In the genomic region with DNA sequence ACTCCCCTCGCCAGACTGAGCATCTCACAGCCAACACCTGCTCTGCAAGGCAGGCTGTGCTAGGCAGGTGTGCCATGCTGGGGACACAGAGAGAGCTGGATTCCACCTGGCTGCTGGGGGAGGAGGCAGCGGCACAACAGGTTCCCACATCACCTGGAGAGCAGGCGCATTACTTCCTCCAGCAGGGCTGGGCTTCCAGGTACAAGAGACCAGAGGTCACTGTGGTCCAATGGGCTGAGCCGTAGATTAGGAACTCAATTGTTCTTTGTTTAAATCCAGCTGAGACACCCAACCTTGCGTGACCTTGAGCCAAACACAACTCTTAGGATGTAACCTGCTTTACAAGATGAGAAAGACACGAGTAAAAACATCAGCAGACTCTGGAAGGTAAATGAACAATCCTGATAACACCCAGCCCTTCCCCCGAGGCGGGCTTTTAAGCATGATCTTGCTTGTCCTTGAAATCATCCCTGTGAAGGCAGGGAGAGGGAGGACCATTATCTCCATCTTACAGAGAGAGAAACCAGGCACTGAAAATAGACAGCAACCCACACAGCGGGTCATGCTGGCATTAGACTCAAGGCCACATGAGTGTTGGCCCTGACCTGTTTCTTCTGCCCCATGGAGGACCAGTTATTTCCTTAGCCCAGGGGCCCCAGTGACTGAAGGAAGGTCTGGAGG, we compare ENCODE assay signal across 11 cellular contexts.
DNase-seq lines count a peak whose midpoint lies in the region; ATAC-seq lines count a peak whose summit lies in the region.
"Had no signal": no experiment of that assay in that cellular context is flagged by ENCODE, and none has a peak within 500 bp of the region (broad histone marks: within the 10 kb centered on the region; RNA-seq: fewer than 3 reads in every experiment).

No MANE protein-coding gene starts in this region.

- ATAC-seq in esophagus mucosa (peak; percentile 81), GM19035 (IDR thresholded peaks at IDR 0.05; ENCODE audit: unreplicated experiment) (no peak)
- ATAC-seq in activated CD4-positive, CD25-positive, alpha-beta regulatory T cell treated with anti-CD3 and anti-CD28 coated beads, Interleukin-2, amount 50 U/mL, for 24 hours, result no peak

- DNase-seq in NCI-H1417 (lab: John Stamatoyannopoulos, UW) (peak; percentile 49 to 81 (median 63)), NCI-H1417 treated with DMSO at 0.1 percent for 48 hours (lab: John Stamatoyannopoulos, UW) (no peak), NCI-H510A (lab: John Stamatoyannopoulos, UW) (peak; percentile 78), GM19238 (ENCODE audit: insufficient read length, low spot score) (no peak)
- DNase-seq: 8988T; effector CD8-positive, alpha-beta T cell had no signal

- peak overlapping the region in 16 of 21 experiments; percentile 10 to 70 (median 52) for H3K27ac ChIP-seq in skin epidermis

- no peak overlapping the region for H3K4me3 ChIP-seq in skin epidermis
- H3K4me3 ChIP-seq: tibial nerve had no signal

Comparison
In these comparisons a context has a peak if more than half of its experiments do, and no peak if none do; other contexts are left out.
1. DNase-seq: peak in NCI-H1417 (3 of 3) and NCI-H510A (single experiment); none in NCI-H1417 treated with DMSO at 0.1 percent for 48 hours (single experiment) and GM19238 (single experiment).